In the genomic region with DNA sequence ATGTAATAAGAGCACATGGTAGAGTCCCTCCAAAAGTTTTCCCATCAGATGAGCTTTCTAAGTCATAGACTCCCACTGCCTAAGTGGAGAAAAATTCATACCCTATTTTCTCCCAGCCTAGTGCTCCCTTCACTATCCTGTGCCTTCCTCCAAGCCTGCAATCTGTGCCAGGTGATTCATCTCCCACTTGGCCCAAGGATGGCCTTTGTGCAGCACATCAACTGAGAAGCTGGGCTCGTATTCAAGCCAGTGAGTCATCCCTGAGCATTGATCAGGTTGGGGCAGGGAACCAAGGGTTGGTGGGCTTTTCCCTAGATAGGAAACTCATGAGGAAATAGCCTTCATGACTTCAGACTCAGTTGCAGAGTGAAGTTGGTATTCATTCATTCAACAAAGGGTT, we compare ENCODE assay signal across 16 cellular contexts.
DNase-seq lines count a peak whose midpoint lies in the region; ATAC-seq and TF ChIP-seq lines count a peak whose summit lies in the region.
"Had no signal": no experiment of that assay in that cellular context is flagged by ENCODE, and none has a peak within 500 bp of the region (broad histone marks: within the 10 kb centered on the region; RNA-seq: fewer than 3 reads in every experiment).

No MANE protein-coding gene starts in this region.

- no peaks in the 10 kb centered on the region for H3K27me3 Mint-ChIP-seq in natural killer cell (ENCODE audit: low read depth in 2 of 2)

- H3K36me3 Mint-ChIP-seq in natural killer cell = no peaks in the 10 kb centered on the region

- H3K27ac Mint-ChIP-seq in natural killer cell = no peak overlapping the region
- H3K27ac Mint-ChIP-seq: activated T-cell treated with anti-CD3 and anti-CD28 coated beads, Interleukin-2, amount 50 U/mL, for 72 hours had no signal

- no peaks in the 10 kb centered on the region for H3K9me3 Mint-ChIP-seq in natural killer cell
- H3K9me3 Mint-ChIP-seq: activated T-cell treated with anti-CD3 and anti-CD28 coated beads, Interleukin-2, amount 50 U/mL, for 72 hours had no signal

- no peak overlapping the region for H3K4me3 Mint-ChIP-seq in natural killer cell
- H3K4me3 Mint-ChIP-seq: activated T-cell treated with anti-CD3 and anti-CD28 coated beads, Interleukin-2, amount 50 U/mL, for 72 hours had no signal

- in situ Hi-C loops in astrocyte of the cerebellum (cut with HindIII; ENCODE audit: low sequenced_read_pairs) = no loop called here

- H3K4me3 ChIP-seq in astrocyte of the cerebellum (ENCODE audit: low read depth, low read length) (no peak overlapping the region), foreskin fibroblast (ENCODE audit: low read depth in 1 of 2, low read length in 2 of 2) (no peak overlapping the region)
- H3K4me3 ChIP-seq: spleen, thyroid gland had no signal

- DNase-seq in A172 (ENCODE audit: low spot score) (peak; percentile 20), HT1080 (ENCODE audit: low read depth) (peak; percentile 83), astrocyte of the cerebellum (ENCODE audit: low read depth) (peak; percentile 81), foreskin fibroblast (peak; percentile 81 to 85), 8988T (no peak), natural killer cell (no peak)
- DNase-seq: activated CD4-positive, alpha-beta T cell treated with anti-CD3 and anti-CD28 coated beads for 4 hours; activated T-cell treated with anti-CD3 and anti-CD28 coated beads, Interleukin-2, amount 50 U/mL, for 72 hours; COR-L47; NCI-H1417; NCI-H510A treated with DMSO at 0.1 percent for 48 hours; spleen; T-helper 1 cell; thyroid gland had no signal

- H3K4me1 Mint-ChIP-seq in natural killer cell = no peaks in the 10 kb centered on the region

- TF ChIP-seq CTCF in astrocyte of the cerebellum (IDR thresholded peaks at IDR 0.05; ENCODE audit: low read depth, low read length, missing control alignments) (no peak), foreskin fibroblast (IDR thresholded peaks at IDR 0.05; ENCODE audit: low read depth, low read length) (no peak), natural killer cell (IDR thresholded peaks at IDR 0.05) (no peak)

- ATAC-seq in natural killer cell (no peak), GM19463 (IDR thresholded peaks at IDR 0.05; ENCODE audit: unreplicated experiment) (no peak), HG03442 (IDR thresholded peaks at IDR 0.05; ENCODE audit: unreplicated experiment) (no peak)
- ATAC-seq: activated T-cell treated with anti-CD3 and anti-CD28 coated beads, Interleukin-2, amount 50 U/mL, for 72 hours had no signal

- intact Hi-C loops in natural killer cell (cut with micrococcal nuclease) = no loop called here

Comparison
In these comparisons a context has a peak if more than half of its experiments do, and no peak if none do; other contexts are left out.
1. DNase-seq: peak in A172 (single experiment), HT1080 (single experiment), astrocyte of the cerebellum (single experiment) and foreskin fibroblast (2 of 2); none in 8988T (single experiment) and natural killer cell (single experiment).